ENCODE assay signal across 25 cellular contexts in genomic region chr4:13983189-13983790, GRCh38.
"Had no signal": no experiment of that assay in that cellular context is flagged by ENCODE, and none has a peak within 500 bp of the region (broad histone marks: within the 10 kb centered on the region; RNA-seq: fewer than 3 reads in every experiment).

No MANE protein-coding gene starts in this region.

- H3K27ac Mint-ChIP-seq: activated CD4-positive, alpha-beta T cell treated with anti-CD3 and anti-CD28 coated beads, Interleukin-2, amount 10 ng/mL, durations not matched to agents 7 days and 5 days; activated CD8-positive, alpha-beta memory T cell treated with anti-CD3 and anti-CD28 coated beads, Interleukin-2, amount 10 ng/mL, durations not matched to agents 7 days and 5 days; activated CD8-positive, alpha-beta T cell treated with anti-CD3 and anti-CD28 coated beads for 36 hours; activated naive CD4-positive, alpha-beta T cell treated with anti-CD3 and anti-CD28 coated beads, Interleukin-2, amount 50 U/mL, for 24 hours; brain; dendritic cell treated with granulocyte-macrophage colony-stimulating factor and Interleukin-4, amounts not matched to agents 40 ng/mL and 50 ng/mL, for 4 days; natural killer cell; stimulated activated effector memory CD8-positive, alpha-beta T cell treated with anti-CD3 and anti-CD28 coated beads, Interleukin-12 subunit alpha, Interleukin-12 subunit beta, amount 100 ng/mL, for 72 hours had no signal

- H3K27me3 Mint-ChIP-seq: activated CD4-positive, alpha-beta T cell treated with anti-CD3 and anti-CD28 coated beads, Interleukin-2, amount 10 ng/mL, durations not matched to agents 7 days and 5 days; activated CD8-positive, alpha-beta memory T cell treated with anti-CD3 and anti-CD28 coated beads, Interleukin-2, amount 10 ng/mL, durations not matched to agents 7 days and 5 days; activated CD8-positive, alpha-beta T cell treated with anti-CD3 and anti-CD28 coated beads for 36 hours; activated naive CD4-positive, alpha-beta T cell treated with anti-CD3 and anti-CD28 coated beads, Interleukin-2, amount 50 U/mL, for 24 hours had no signal

- H3K27me3 ChIP-seq: stomach, suprapubic skin, tibial nerve had no signal

- H3K27ac ChIP-seq: psoas muscle, skin epidermis, stomach, suprapubic skin, tibial nerve, WERI-Rb-1 had no signal

- H3K9me3 Mint-ChIP-seq: activated CD4-positive, alpha-beta T cell treated with anti-CD3 and anti-CD28 coated beads, Interleukin-2, amount 10 ng/mL, durations not matched to agents 7 days and 5 days; activated CD8-positive, alpha-beta T cell treated with anti-CD3 and anti-CD28 coated beads for 36 hours; dendritic cell treated with granulocyte-macrophage colony-stimulating factor and Interleukin-4, amounts not matched to agents 40 ng/mL and 50 ng/mL, for 4 days; natural killer cell had no signal

- DNase-seq: activated CD4-positive, alpha-beta T cell treated with anti-CD3 and anti-CD28 coated beads, Interleukin-2, amount 10 ng/mL, durations not matched to agents 7 days and 5 days; activated CD4-positive, CD25-positive, alpha-beta regulatory T cell treated with anti-CD3 and anti-CD28 coated beads, Interleukin-2, amount 50 U/mL, for 72 hours; activated CD8-positive, alpha-beta memory T cell treated with anti-CD3 and anti-CD28 coated beads, Interleukin-2, amount 10 ng/mL, durations not matched to agents 7 days and 5 days; activated CD8-positive, alpha-beta T cell treated with anti-CD3 and anti-CD28 coated beads for 36 hours; activated gamma-delta T cell treated with Interleukin-2 at 50 U/mL for 16 hours; activated T-cell treated with anti-CD3 and anti-CD28 coated beads for 4 hours; anterior cingulate cortex; effector CD8-positive, alpha-beta T cell; erythroblast; foreskin fibroblast; kidney; natural killer cell; psoas muscle; right cardiac atrium; stimulated activated CD4-positive, alpha-beta T cell treated with anti-CD3 and anti-CD28 coated beads, Interleukin-2, amount 100 ng/mL, for 24 hours; stomach; WERI-Rb-1 had no signal

- H3K9me3 ChIP-seq: psoas muscle, stomach, suprapubic skin, tibial nerve had no signal

- H3K36me3 ChIP-seq: stomach, suprapubic skin, tibial nerve, WERI-Rb-1 had no signal

- H3K4me3 Mint-ChIP-seq: activated CD4-positive, alpha-beta T cell treated with anti-CD3 and anti-CD28 coated beads, Interleukin-2, amount 10 ng/mL, durations not matched to agents 7 days and 5 days; activated CD8-positive, alpha-beta memory T cell treated with anti-CD3 and anti-CD28 coated beads, Interleukin-2, amount 10 ng/mL, durations not matched to agents 7 days and 5 days; activated CD8-positive, alpha-beta T cell treated with anti-CD3 and anti-CD28 coated beads for 36 hours; activated naive CD4-positive, alpha-beta T cell treated with anti-CD3 and anti-CD28 coated beads, Interleukin-2, amount 50 U/mL, for 24 hours; brain; dendritic cell treated with granulocyte-macrophage colony-stimulating factor and Interleukin-4, amounts not matched to agents 40 ng/mL and 50 ng/mL, for 4 days; natural killer cell; stimulated activated effector memory CD8-positive, alpha-beta T cell treated with anti-CD3 and anti-CD28 coated beads, Interleukin-12 subunit alpha, Interleukin-12 subunit beta, amount 100 ng/mL, for 72 hours had no signal

- H3K4me3 ChIP-seq: lung, psoas muscle, skin epidermis, stomach, suprapubic skin, tibial nerve had no signal

- ATAC-seq: activated CD8-positive, alpha-beta memory T cell treated with anti-CD3 and anti-CD28 coated beads, Interleukin-2, amount 10 ng/mL, durations not matched to agents 7 days and 5 days; activated CD8-positive, alpha-beta T cell treated with anti-CD3 and anti-CD28 coated beads for 36 hours; natural killer cell; psoas muscle; right cardiac atrium; stimulated activated effector memory CD8-positive, alpha-beta T cell treated with anti-CD3 and anti-CD28 coated beads, Interleukin-12 subunit alpha, Interleukin-12 subunit beta, amount 100 ng/mL, for 72 hours had no signal

- H3K36me3 Mint-ChIP-seq: activated CD8-positive, alpha-beta memory T cell treated with anti-CD3 and anti-CD28 coated beads, Interleukin-2, amount 10 ng/mL, durations not matched to agents 7 days and 5 days; activated naive CD4-positive, alpha-beta T cell treated with anti-CD3 and anti-CD28 coated beads, Interleukin-2, amount 50 U/mL, for 24 hours; brain; natural killer cell; stimulated activated effector memory CD8-positive, alpha-beta T cell treated with anti-CD3 and anti-CD28 coated beads, Interleukin-12 subunit alpha, Interleukin-12 subunit beta, amount 100 ng/mL, for 72 hours had no signal

- H3K4me1 ChIP-seq: psoas muscle, stomach had no signal

- H3K4me1 Mint-ChIP-seq: activated CD4-positive, alpha-beta T cell treated with anti-CD3 and anti-CD28 coated beads, Interleukin-2, amount 10 ng/mL, durations not matched to agents 7 days and 5 days; activated CD8-positive, alpha-beta memory T cell treated with anti-CD3 and anti-CD28 coated beads, Interleukin-2, amount 10 ng/mL, durations not matched to agents 7 days and 5 days; activated naive CD4-positive, alpha-beta T cell treated with anti-CD3 and anti-CD28 coated beads, Interleukin-2, amount 50 U/mL, for 24 hours; stimulated activated effector memory CD8-positive, alpha-beta T cell treated with anti-CD3 and anti-CD28 coated beads, Interleukin-12 subunit alpha, Interleukin-12 subunit beta, amount 100 ng/mL, for 72 hours had no signal
